ENCODE assay signal across 9 cellular contexts in the genomic region with DNA sequence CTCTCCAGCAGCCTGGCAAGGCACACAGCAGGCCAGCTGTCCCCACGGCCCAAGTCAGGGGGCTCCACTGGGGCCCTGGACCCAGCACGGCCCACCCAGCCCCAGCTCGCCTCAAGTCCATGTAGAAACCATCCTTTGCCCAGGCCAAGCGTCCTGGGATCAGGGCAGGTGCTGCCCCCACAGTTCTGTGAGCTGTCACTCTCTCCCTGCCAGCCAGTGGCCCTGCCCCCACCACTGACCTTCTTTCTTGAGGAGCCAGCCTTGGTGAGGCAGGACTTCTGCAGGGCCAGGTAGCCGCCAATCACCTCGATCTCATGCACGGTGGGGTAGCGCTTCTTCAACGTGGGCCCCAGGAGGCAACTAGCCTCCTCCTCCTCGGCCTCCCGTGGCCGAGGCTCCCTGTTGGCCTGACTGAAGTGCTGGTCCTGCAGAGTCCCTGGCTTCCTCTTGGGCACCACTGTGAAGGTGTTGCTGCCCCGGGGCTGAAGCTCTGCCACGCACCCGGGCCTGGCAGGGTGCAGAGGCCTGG. TPM values are rescaled to one million over a fixed set of nuclear protein-coding genes. Genes with fewer than 3 reads are reported as not detected.
DNase-seq lines count a peak whose midpoint lies in the region; ATAC-seq, FAIRE-seq and TF ChIP-seq lines count a peak whose summit lies in the region.
"Had no signal": no experiment of that assay in that cellular context is flagged by ENCODE, and none has a peak within 500 bp of the region (broad histone marks: within the 10 kb centered on the region; RNA-seq: fewer than 3 reads in every experiment).

No MANE protein-coding gene starts in this region.

- no peak overlapping the region for H2AFZ ChIP-seq in GM12878 (ENCODE audit: control insufficient read depth, low read depth, low read length)

- no peak for TF ChIP-seq POLR2A in GM12878 (IDR thresholded peaks at IDR 0.05; ENCODE audit: low read depth, low read length)
- TF ChIP-seq POLR2A in right lobe of liver (IDR thresholded peaks at IDR 0.05): no peak

- H3K9me3 ChIP-seq in heart right ventricle: no peaks in the 10 kb centered on the region
- H3K9me3 ChIP-seq in right atrium auricular region: no peaks in the 10 kb centered on the region
- H3K9me3 ChIP-seq in GM12878 (replicated peaks; ENCODE audit: control insufficient read depth, insufficient read depth, low read length): no peaks in the 10 kb centered on the region
- H3K9me3 ChIP-seq in right lobe of liver: no peaks in the 10 kb centered on the region
- H3K9me3 ChIP-seq in upper lobe of right lung: no peaks in the 10 kb centered on the region

- in situ Hi-C loops in GM12878 (cut with MboI): no loop called here

- FAIRE-seq in GM12878 (lab: Jason Lieb, UNC): no peak

- no peak for TF ChIP-seq EP300 in GM12878 (IDR thresholded peaks at IDR 0.05; ENCODE audit: borderline replicate concordance in 1 of 2, control insufficient read depth in 1 of 2, low read depth in 2 of 2, low read length in 2 of 2)

- H3K27ac ChIP-seq in heart right ventricle (peak overlapping the region in 7 of 10 donors; percentile 1 to 69 (median 44)), right atrium auricular region (no peak overlapping the region), GM12878 (ENCODE audit: control insufficient read depth, insufficient read depth) (no peak overlapping the region), right lobe of liver (peak overlapping the region; percentile 56 to 71 (median 60)), upper lobe of right lung (peak overlapping the region; percentile 68)

- SMC1A ChIA-PET in GM12878 (lab: Charles Lee; ENCODE audit: uncharacterized antibody, unreplicated experiment): interaction anchor here (0.9 to 1.9 kb wide), 3 partner anchors 10 to 50 kb away, joined by 4 to 9 read pairs (median 5); a partner anchor contains a TSS

- no peaks in the 10 kb centered on the region for H3K27me3 ChIP-seq in heart right ventricle
- no peaks in the 10 kb centered on the region for H3K27me3 ChIP-seq in right atrium auricular region
- no peaks in the 10 kb centered on the region for H3K27me3 ChIP-seq in GM12878 (replicated peaks in 1 of 2; ENCODE audit: control insufficient read depth in 2 of 2, insufficient read depth in 2 of 2, low read length in 1 of 2)
- H3K27me3 ChIP-seq in right lobe of liver: no peaks in the 10 kb centered on the region
- H3K27me3 ChIP-seq in upper lobe of right lung: no peaks in the 10 kb centered on the region

- no peak for TF ChIP-seq CTCF in heart right ventricle (IDR thresholded peaks at IDR 0.05)
- no peak for TF ChIP-seq CTCF in right atrium auricular region (IDR thresholded peaks at IDR 0.05)
- no peak for TF ChIP-seq CTCF in GM12878 (IDR thresholded peaks at IDR 0.05 in 2 of 3, conservative IDR thresholded peaks at IDR 0.05 in 1 of 3; ENCODE audit: control insufficient read depth in 2 of 3, extremely low read depth in 1 of 3, insufficient read depth in 1 of 3, low read depth in 3 of 3, low read length in 3 of 3)
- no peak for TF ChIP-seq CTCF in right lobe of liver (IDR thresholded peaks at IDR 0.05)
- TF ChIP-seq CTCF in upper lobe of right lung (IDR thresholded peaks at IDR 0.05): no peak

- H3K4me3 ChIP-seq in heart right ventricle: peak overlapping the region in 9 of 10 donors; percentile 44 to 84 (median 71)
- peak overlapping the region in 1 of 2 donors; percentile 71 for H3K4me3 ChIP-seq in right atrium auricular region
- H3K4me3 ChIP-seq in GM12878: no peak overlapping the region
- H3K4me3 ChIP-seq in right lobe of liver: peak overlapping the region; percentile 54 to 73 (median 57)
- peak overlapping the region; percentile 55 for H3K4me3 ChIP-seq in upper lobe of right lung

- ATAC-seq in heart right ventricle: no peak
- no peak for ATAC-seq in GM12878
- peak in 1 of 4 donors; percentile 0 for ATAC-seq in right lobe of liver
- ATAC-seq in upper lobe of right lung: no peak

- POLR2A ChIA-PET in GM12878 (lab: Charles Lee): interaction anchor here (0.8 to 2.5 kb wide), 3 partner anchors 10 to 66 kb away, joined by 3 to 9 read pairs (median 6); a partner anchor contains a TSS

- 60 to 63% methylated on average over 15 of the region's 15 CpGs for WGBS in heart right ventricle, 2 donors
- 78% methylated on average over 15 of the region's 15 CpGs for WGBS in GM12878 (ENCODE audit: insufficient coverage, insufficient replicate concordance, low lambda C conversion rate, missing lambda C conversion rate)
- WGBS in right lobe of liver (ENCODE audit: insufficient coverage, low coverage, low lambda C conversion rate, missing lambda C conversion rate): 0% methylated on average over 1 of the region's 15 CpGs

- H4K20me1 ChIP-seq in GM12878 (ENCODE audit: control insufficient read depth, insufficient read depth): no peaks in the 10 kb centered on the region

- CTCF ChIA-PET in GM12878 (lab: Yijun Ruan, JAX): no interaction called here

- no peak for TF ChIP-seq RAD21 in GM12878 (IDR thresholded peaks at IDR 0.05; ENCODE audit: insufficient read depth, low read depth, low read length)

- DNase-seq in heart right ventricle: no peak
- DNase-seq in right atrium auricular region (ENCODE audit: low spot score): no peak
- no peak for DNase-seq in GM12878 (ENCODE audit: low read depth, low spot score)
- no peak for DNase-seq in right lobe of liver
- no peak for DNase-seq in upper lobe of right lung
- no peak for DNase-seq in superior temporal gyrus (ENCODE audit: extremely low spot score)
- no peak for DNase-seq in middle frontal gyrus (ENCODE audit: extremely low spot score, low spot score)
- no peak for DNase-seq in stimulated activated CD4-positive, alpha-beta T cell treated with anti-CD3 and anti-CD28 coated beads, Interleukin-2, amount 100 ng/mL, for 48 hours
- DNase-seq: DMS79 treated with DMSO at 0.1 percent for 48 hours had no signal

- intact Hi-C loops in heart right ventricle (cut with DNase I): loop anchor here in 1 of 10 donors (5.0 kb wide), 1 partner anchor 533 kb away; no protein-coding TSS in a partner anchor
- intact Hi-C loops in GM12878 (cut with micrococcal nuclease; ENCODE audit: unreplicated experiment): no loop called here
- intact Hi-C loops in right lobe of liver (cut with DNase I): no loop called here
- intact Hi-C loops in upper lobe of right lung (cut with DNase I): no loop called here

- RAD21 ChIA-PET in GM12878 (lab: Charles Lee; ENCODE audit: unreplicated experiment): interaction anchor here (1.3 kb wide), 1 partner anchor 29 kb away, joined by 3 read pairs; no protein-coding TSS in a partner anchor

- no TSS peak for BruUV-seq in GM12878 (replicated peaks; lab: Mats Ljungman, UMichigan)

- peak overlapping the region; percentile 54 for H3K4me2 ChIP-seq in GM12878 (ENCODE audit: control insufficient read depth, insufficient read depth)

- H3K79me2 ChIP-seq in GM12878 (ENCODE audit: control insufficient read depth, insufficient read depth, low read length): peaks cover 10% of the 10 kb centered on the region

- H3K36me3 ChIP-seq in heart right ventricle (no peaks in the 10 kb centered on the region), right atrium auricular region (no peaks in the 10 kb centered on the region), GM12878 (ENCODE audit: control insufficient read depth in 2 of 2, insufficient read depth in 2 of 2, low read length in 1 of 2) (no peaks in the 10 kb centered on the region), right lobe of liver (no peaks in the 10 kb centered on the region), upper lobe of right lung (no peaks in the 10 kb centered on the region)

- H3K9ac ChIP-seq in GM12878 (ENCODE audit: control insufficient read depth, insufficient read depth, low read length): no peak overlapping the region

- H3K4me1 ChIP-seq in heart right ventricle (peaks cover 45 to 90% (median 71%) of the 10 kb centered on the region in 9 donors), right atrium auricular region (peaks cover 0 to 89% of the 10 kb centered on the region in 2 donors), GM12878 (ENCODE audit: control insufficient read depth, insufficient read depth, low read length) (peaks cover 24% of the 10 kb centered on the region), right lobe of liver (peaks cover 0 to 79% (median 30%) of the 10 kb centered on the region in 4 donors), upper lobe of right lung (peaks cover 47% of the 10 kb centered on the region)

RNA-seq across cellular contexts. Expression of a gene that starts 1.7 kb away (rescaled TPM):
- 10 to 100 TPM; 10.2 to 31.5 (median 21.7) TPM for total RNA-seq in heart right ventricle
- 10 to 100 TPM; 12.0 to 14.5 TPM for polyA plus RNA-seq in heart right ventricle
- total RNA-seq in right atrium auricular region: 1 to 10 TPM; 6.4 to 6.8 TPM
- 9.0 and 9.7 TPM in 2 replicates for total RNA-seq in GM12878 (2013; cell fraction: nucleolus; rRNA removed)
- 7.5 and 9.1 TPM in 2 replicates for total RNA-seq in GM12878 (2014; rRNA removed)
- total RNA-seq in GM12878 (2014; rRNA removed; fragmentation: Illumina TruSeq; extraction: Trizol): 3.8 and 4.1 TPM in 2 replicates
- 19.5 and 19.6 TPM in 2 replicates for total RNA-seq in GM12878 (2021)
- polyA plus RNA-seq in GM12878 (2011; ENCODE audit: low read depth): 2.1 TPM
- polyA plus RNA-seq in GM12878 (2011; rRNA removed): 1.2 and 2.9 TPM in 2 replicates
- 4.2 and 7.8 TPM in 2 replicates for polyA plus RNA-seq in GM12878 (2011; cell fraction: cytosol; rRNA removed)
- polyA plus RNA-seq in GM12878 (2011; cell fraction: nucleus; rRNA removed): 27.4 and 50.9 TPM in 2 replicates
- polyA plus RNA-seq in GM12878 (2012): 7.2 and 10.8 TPM in 2 replicates
- polyA plus RNA-seq in GM12878 (2014; fragmentation: Illumina TruSeq; extraction: Trizol): 0.08 and 2.0 TPM in 2 replicates
- under 1 TPM; 0.18 to 0.75 TPM for polyA plus RNA-seq in GM12878 (2014; fragmentation: Nextera tagmentation; extraction: Ambion mirVana)
- 9.6 and 10.8 TPM in 2 replicates for polyA plus RNA-seq in GM12878 (2014; rRNA removed)
- polyA plus RNA-seq in GM12878 (2016; fragmentation: Nextera tagmentation; extraction: Ambion mirVana): 1 to 10 TPM; 2.0 to 3.2 TPM
- 2.5 and 6.5 TPM in 2 replicates for polyA minus RNA-seq in GM12878 (2011; rRNA and poly(A)+ RNA removed)
- polyA minus RNA-seq in GM12878 (2011; cell fraction: cytosol; rRNA and poly(A)+ RNA removed): 5.3 and 7.5 TPM in 2 replicates
- 5.9 and 12.9 TPM in 2 replicates for polyA minus RNA-seq in GM12878 (2011; cell fraction: nucleus; rRNA and poly(A)+ RNA removed)
- 10 to 100 TPM; 12.1 to 28.9 (median 18.1) TPM for total RNA-seq in right lobe of liver
- 22.3 TPM for total RNA-seq in upper lobe of right lung

RNA-seq across cellular contexts. Expression of a gene that starts 6.6 kb away (rescaled TPM):
- total RNA-seq in heart right ventricle (10 to 100 TPM; 36.4 to 46.2 (median 41.7) TPM), right atrium auricular region (10 to 100 TPM; 31.4 to 33.9 TPM), GM12878 (2014; rRNA removed) (34.7 and 38.1 TPM in 2 replicates), GM12878 (2014; rRNA removed; fragmentation: Illumina TruSeq; extraction: Trizol) (19.5 and 21.8 TPM in 2 replicates), GM12878 (2021) (43.8 and 44.9 TPM in 2 replicates), right lobe of liver (10 to 100 TPM; 17.7 to 28.0 (median 23.9) TPM), upper lobe of right lung (28.7 TPM)
- polyA plus RNA-seq in heart right ventricle (10 to 100 TPM; 39.4 to 51.2 TPM), GM12878 (2011; rRNA removed) (25.9 and 31.2 TPM in 2 replicates), GM12878 (2014; fragmentation: Illumina TruSeq; extraction: Trizol) (24.3 and 25.7 TPM in 2 replicates), GM12878 (2014; fragmentation: Nextera tagmentation; extraction: Ambion mirVana) (10 to 100 TPM in 1 of 2 experiments, 1 to 10 TPM in 1; 7.2 to 21.2 TPM), GM12878 (2014; rRNA removed) (36.3 and 37.5 TPM in 2 replicates), GM12878 (2016; fragmentation: Nextera tagmentation; extraction: Ambion mirVana) (10 to 100 TPM; 56.1 to 68.1 TPM)
- 15.7 and 17.5 TPM in 2 replicates for total RNA-seq in GM12878 (2013; cell fraction: nucleolus; rRNA removed)
- 22.3 TPM for polyA plus RNA-seq in GM12878 (2011; ENCODE audit: low read depth)
- polyA plus RNA-seq in GM12878 (2011; cell fraction: cytosol; rRNA removed): 43.8 and 44.4 TPM in 2 replicates
- polyA plus RNA-seq in GM12878 (2011; cell fraction: nucleus; rRNA removed): 33.3 and 35.5 TPM in 2 replicates
- 22.7 and 26.2 TPM in 2 replicates for polyA plus RNA-seq in GM12878 (2012)
- 17.0 and 22.6 TPM in 2 replicates for polyA minus RNA-seq in GM12878 (2011; rRNA and poly(A)+ RNA removed)
- 8.6 and 12.1 TPM in 2 replicates for polyA minus RNA-seq in GM12878 (2011; cell fraction: cytosol; rRNA and poly(A)+ RNA removed)
- 11.0 and 15.1 TPM in 2 replicates for polyA minus RNA-seq in GM12878 (2011; cell fraction: nucleus; rRNA and poly(A)+ RNA removed)

RNA-seq across cellular contexts. Expression of a gene that starts 6.7 kb away (rescaled TPM):
- 10 to 100 TPM in 1 of 10 donors, 1 to 10 TPM in 9; 4.6 to 10.1 (median 5.4) TPM for total RNA-seq in heart right ventricle
- polyA plus RNA-seq in heart right ventricle: 10 to 100 TPM in 1 of 2 donors, 1 to 10 TPM in 1; 6.5 to 10.6 TPM
- 1 to 10 TPM; 6.6 TPM for total RNA-seq in right atrium auricular region
- total RNA-seq in GM12878 (2013; cell fraction: nucleolus; rRNA removed): 12.2 and 16.1 TPM in 2 replicates
- 10.8 and 16.3 TPM in 2 replicates for total RNA-seq in GM12878 (2014; rRNA removed)
- total RNA-seq in GM12878 (2014; rRNA removed; fragmentation: Illumina TruSeq; extraction: Trizol): 4.6 and 5.9 TPM in 2 replicates
- total RNA-seq in GM12878 (2021): 28.2 and 32.9 TPM in 2 replicates
- 2.6 TPM for polyA plus RNA-seq in GM12878 (2011; ENCODE audit: low read depth)
- 1.7 and 5.4 TPM in 2 replicates for polyA plus RNA-seq in GM12878 (2011; rRNA removed)
- polyA plus RNA-seq in GM12878 (2011; cell fraction: cytosol; rRNA removed): 8.3 and 11.0 TPM in 2 replicates
- 75.0 and 108 TPM in 2 replicates for polyA plus RNA-seq in GM12878 (2011; cell fraction: nucleus; rRNA removed)
- 9.7 and 10.0 TPM in 2 replicates for polyA plus RNA-seq in GM12878 (2012)
- polyA plus RNA-seq in GM12878 (2014; fragmentation: Illumina TruSeq; extraction: Trizol): 0.86 and 3.4 TPM in 2 replicates
- under 1 TPM; 0.04 to 0.05 TPM for polyA plus RNA-seq in GM12878 (2014; fragmentation: Nextera tagmentation; extraction: Ambion mirVana)
- polyA plus RNA-seq in GM12878 (2014; rRNA removed): 28.1 and 30.2 TPM in 2 replicates
- polyA plus RNA-seq in GM12878 (2016; fragmentation: Nextera tagmentation; extraction: Ambion mirVana): 10 to 100 TPM; 18.0 to 21.7 TPM
- 2.3 and 5.5 TPM in 2 replicates for polyA minus RNA-seq in GM12878 (2011; rRNA and poly(A)+ RNA removed)
- 4.3 and 4.5 TPM in 2 replicates for polyA minus RNA-seq in GM12878 (2011; cell fraction: cytosol; rRNA and poly(A)+ RNA removed)
- 10.3 and 16.6 TPM in 2 replicates for polyA minus RNA-seq in GM12878 (2011; cell fraction: nucleus; rRNA and poly(A)+ RNA removed)
- total RNA-seq in right lobe of liver: 1 to 10 TPM; 4.7 to 9.6 (median 7.4) TPM
- 16.7 TPM for total RNA-seq in upper lobe of right lung

RNA-seq across cellular contexts. Expression of a gene that starts 10.3 kb away (rescaled TPM):
- 10 to 100 TPM; 47.3 to 73.5 (median 56.7) TPM for total RNA-seq in heart right ventricle
- 100 to 1,000 TPM; 146 to 168 TPM for polyA plus RNA-seq in heart right ventricle
- total RNA-seq in right atrium auricular region: 10 to 100 TPM; 67.1 to 72.0 TPM
- 12.8 and 16.8 TPM in 2 replicates for total RNA-seq in GM12878 (2013; cell fraction: nucleolus; rRNA removed)
- total RNA-seq in GM12878 (2014; rRNA removed): 72.6 and 96.6 TPM in 2 replicates
- 48.5 and 54.2 TPM in 2 replicates for total RNA-seq in GM12878 (2014; rRNA removed; fragmentation: Illumina TruSeq; extraction: Trizol)
- 84.8 and 88.3 TPM in 2 replicates for total RNA-seq in GM12878 (2021)
- 27.0 TPM for polyA plus RNA-seq in GM12878 (2011; ENCODE audit: low read depth)
- 33.4 and 67.6 TPM in 2 replicates for polyA plus RNA-seq in GM12878 (2011; rRNA removed)
- polyA plus RNA-seq in GM12878 (2011; cell fraction: cytosol; rRNA removed): 132 and 179 TPM in 2 replicates
- 78.8 and 83.0 TPM in 2 replicates for polyA plus RNA-seq in GM12878 (2011; cell fraction: nucleus; rRNA removed)
- 50.7 and 62.2 TPM in 2 replicates for polyA plus RNA-seq in GM12878 (2012)
- polyA plus RNA-seq in GM12878 (2014; fragmentation: Illumina TruSeq; extraction: Trizol): 4.1 and 40.5 TPM in 2 replicates
- 10 to 100 TPM in 1 of 2 experiments, under 1 TPM in 1; 0.63 to 13.4 TPM for polyA plus RNA-seq in GM12878 (2014; fragmentation: Nextera tagmentation; extraction: Ambion mirVana)
- 122 and 138 TPM in 2 replicates for polyA plus RNA-seq in GM12878 (2014; rRNA removed)
- 100 to 1,000 TPM; 122 to 139 TPM for polyA plus RNA-seq in GM12878 (2016; fragmentation: Nextera tagmentation; extraction: Ambion mirVana)
- polyA minus RNA-seq in GM12878 (2011; rRNA and poly(A)+ RNA removed): 11.6 and 31.9 TPM in 2 replicates
- 19.2 and 20.3 TPM in 2 replicates for polyA minus RNA-seq in GM12878 (2011; cell fraction: cytosol; rRNA and poly(A)+ RNA removed)
- 10.0 and 12.9 TPM in 2 replicates for polyA minus RNA-seq in GM12878 (2011; cell fraction: nucleus; rRNA and poly(A)+ RNA removed)
- total RNA-seq in right lobe of liver: 10 to 100 TPM; 21.5 to 53.3 (median 25.5) TPM
- 55.5 TPM for total RNA-seq in upper lobe of right lung

RNA-seq across cellular contexts. Expression of a gene that starts 10.5 kb away (rescaled TPM):
- total RNA-seq in heart right ventricle: 10 to 100 TPM; 24.6 to 44.8 (median 27.7) TPM
- polyA plus RNA-seq in heart right ventricle: 10 to 100 TPM; 23.7 to 69.6 TPM
- total RNA-seq in right atrium auricular region: 10 to 100 TPM; 10.8 to 12.1 TPM
- total RNA-seq in GM12878 (2013; cell fraction: nucleolus; rRNA removed): 86.4 and 102 TPM in 2 replicates
- 18.1 and 26.1 TPM in 2 replicates for total RNA-seq in GM12878 (2014; rRNA removed)
- total RNA-seq in GM12878 (2014; rRNA removed; fragmentation: Illumina TruSeq; extraction: Trizol): 12.5 and 14.2 TPM in 2 replicates
- 62.2 and 65.2 TPM in 2 replicates for total RNA-seq in GM12878 (2021)
- polyA plus RNA-seq in GM12878 (2011; ENCODE audit: low read depth): 24.1 TPM
- polyA plus RNA-seq in GM12878 (2011; rRNA removed): 9.0 and 20.7 TPM in 2 replicates
- polyA plus RNA-seq in GM12878 (2011; cell fraction: cytosol; rRNA removed): 18.5 and 30.0 TPM in 2 replicates
- polyA plus RNA-seq in GM12878 (2011; cell fraction: nucleus; rRNA removed): 248 and 250 TPM in 2 replicates
- 39.4 and 42.5 TPM in 2 replicates for polyA plus RNA-seq in GM12878 (2012)
- polyA plus RNA-seq in GM12878 (2014; fragmentation: Illumina TruSeq; extraction: Trizol): 6.0 and 12.0 TPM in 2 replicates
- under 1 TPM; 0.03 to 0.04 TPM for polyA plus RNA-seq in GM12878 (2014; fragmentation: Nextera tagmentation; extraction: Ambion mirVana)
- 53.1 and 60.9 TPM in 2 replicates for polyA plus RNA-seq in GM12878 (2014; rRNA removed)
- polyA plus RNA-seq in GM12878 (2016; fragmentation: Nextera tagmentation; extraction: Ambion mirVana): 10 to 100 TPM; 20.2 to 21.0 TPM
- polyA minus RNA-seq in GM12878 (2011; rRNA and poly(A)+ RNA removed): 14.8 and 26.2 TPM in 2 replicates
- 26.0 and 30.9 TPM in 2 replicates for polyA minus RNA-seq in GM12878 (2011; cell fraction: cytosol; rRNA and poly(A)+ RNA removed)
- 61.2 and 71.8 TPM in 2 replicates for polyA minus RNA-seq in GM12878 (2011; cell fraction: nucleus; rRNA and poly(A)+ RNA removed)
- 10 to 100 TPM; 16.1 to 36.5 (median 27.9) TPM for total RNA-seq in right lobe of liver
- total RNA-seq in upper lobe of right lung: 51.4 TPM

Comparison
In these comparisons a context has a peak if more than half of its experiments do, and no peak if none do; other contexts are left out.
1. H3K27ac ChIP-seq: peak in heart right ventricle (7 of 10), right lobe of liver (3 of 3) and upper lobe of right lung (single experiment); none in right atrium auricular region (0 of 2) and GM12878 (single experiment).